30 cellular contexts compared by ENCODE assay signal in the genomic region with DNA sequence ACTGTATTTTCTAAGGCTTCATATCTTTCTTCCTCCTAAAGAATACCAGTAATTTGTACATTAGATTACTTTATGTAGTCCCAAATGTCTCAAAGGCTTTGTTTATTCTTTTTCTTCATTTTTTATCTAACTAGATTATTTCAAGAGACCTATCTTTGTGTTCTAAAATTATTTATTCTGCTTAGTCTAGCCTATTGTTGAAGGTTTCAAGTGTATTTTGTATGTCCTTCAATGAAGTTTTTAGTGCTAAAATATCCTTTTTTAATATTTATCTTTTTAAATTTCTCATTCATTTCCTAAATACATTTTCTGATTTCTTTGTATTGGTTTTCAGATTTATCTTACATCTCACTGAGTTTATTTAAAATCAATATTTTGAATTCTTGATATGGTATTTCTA. TPM values are rescaled to one million over a fixed set of nuclear protein-coding genes. Genes with fewer than 3 reads are reported as not detected.
DNase-seq lines count a peak whose midpoint lies in the region; ATAC-seq, FAIRE-seq and TF ChIP-seq lines count a peak whose summit lies in the region.
"Had no signal": no experiment of that assay in that cellular context is flagged by ENCODE, and none has a peak within 500 bp of the region (broad histone marks: within the 10 kb centered on the region; RNA-seq: fewer than 3 reads in every experiment).

No MANE protein-coding gene starts in this region.

- intact Hi-C loops in K562 (cut with micrococcal nuclease) (no loop called here), kidney (cut with DNase I) (no loop called here)

- no peak overlapping the region for H3K9ac ChIP-seq in K562 (ENCODE audit: insufficient read depth in 1 of 2, low read depth in 2 of 2, low read length in 2 of 2)
- no peak overlapping the region for H3K9ac ChIP-seq in kidney (ENCODE audit: low read length in 2 of 2)
- H3K9ac ChIP-seq: BLaER1 had no signal

- H3K4me2 ChIP-seq in K562 (ENCODE audit: insufficient read depth, low read length): no peak overlapping the region
- H3K4me2 ChIP-seq: BLaER1 had no signal

- H3K9me1 ChIP-seq in K562 (ENCODE audit: control insufficient read depth, insufficient read depth, low read length): no peaks in the 10 kb centered on the region

- POLR2A ChIA-PET in K562 (lab: Yijun Ruan, JAX): no interaction called here

- FAIRE-seq in A204.1 (lab: Jason Lieb, UNC) (peak; percentile 58), K562 (lab: Jason Lieb, UNC) (no peak), kidney (lab: Jason Lieb, UNC) (peak; percentile 6)
- FAIRE-seq: GM12878, GM12892, GM18507 had no signal

- TF ChIP-seq CTCF in K562 (IDR thresholded peaks at IDR 0.05 in 2 of 3, conservative IDR thresholded peaks at IDR 0.05 in 1 of 3; ENCODE audit: insufficient read depth in 2 of 3, low read depth in 1 of 3, low read length in 3 of 3) (no peak), kidney (IDR thresholded peaks at IDR 0.05; ENCODE audit: borderline replicate concordance, extremely low read depth, insufficient read depth) (no peak)

- no peaks in the 10 kb centered on the region for H3K36me3 Mint-ChIP-seq in stimulated activated memory B cell treated with anti-CD40 and anti-IgM and Interleukin-4, amounts not matched to agents 10 μg/mL and 1 μg/mL and 100 μg/mL, for 72 hours
- H3K36me3 Mint-ChIP-seq: CD14-positive monocyte; CD4-positive, CD25-positive, alpha-beta regulatory T cell; CD8-positive, alpha-beta memory T cell had no signal

- H3K4me3 Mint-ChIP-seq in stimulated activated memory B cell treated with anti-CD40 and anti-IgM and Interleukin-4, amounts not matched to agents 10 μg/mL and 1 μg/mL and 100 μg/mL, for 72 hours: no peak overlapping the region
- H3K4me3 Mint-ChIP-seq: CD14-positive monocyte; CD4-positive, alpha-beta memory T cell; CD8-positive, alpha-beta memory T cell had no signal

- H3K9me3 ChIP-seq in K562 (replicated peaks; ENCODE audit: control insufficient read depth, insufficient read depth, low read depth, low read length): peaks cover 4% of the 10 kb centered on the region
- H3K9me3 ChIP-seq in kidney (ENCODE audit: control insufficient read depth in 1 of 2, low read length in 2 of 2): peaks cover 3 to 12% of the 10 kb centered on the region in 2 donors
- H3K9me3 ChIP-seq: BE2C had no signal

- no peak overlapping the region for H2AFZ ChIP-seq in K562 (ENCODE audit: low read depth, low read length)

- no peaks in the 10 kb centered on the region for H3K27me3 ChIP-seq in K562 (ENCODE audit: control insufficient read depth in 2 of 2, insufficient read depth in 2 of 2, low read length in 2 of 2)
- H3K27me3 ChIP-seq: BE2C, BLaER1 had no signal

- CTCF ChIA-PET in K562 (lab: Yijun Ruan, JAX; ENCODE audit: low intra/inter-chr PET ratio): no interaction called here

- no peak overlapping the region for H3K4me3 ChIP-seq in K562
- no peak overlapping the region for H3K4me3 ChIP-seq in kidney (ENCODE audit: low read length in 2 of 2)
- H3K4me3 ChIP-seq: BLaER1, GM12878 had no signal

- no peaks in the 10 kb centered on the region for H4K20me1 ChIP-seq in K562 (replicated peaks; ENCODE audit: control insufficient read depth, insufficient read depth, low read length)
- H4K20me1 ChIP-seq: BLaER1 had no signal

- no peak overlapping the region for H3K27ac ChIP-seq in K562 (ENCODE audit: extremely low read depth, low read depth, low read length)
- no peak overlapping the region for H3K27ac ChIP-seq in kidney (ENCODE audit: low read depth in 2 of 2, low read length in 2 of 2)
- H3K27ac ChIP-seq: 22Rv1, BLaER1 had no signal

- no peaks in the 10 kb centered on the region for H3K36me3 ChIP-seq in K562 (ENCODE audit: control insufficient read depth, insufficient read depth, low read length)
- H3K36me3 ChIP-seq in kidney (ENCODE audit: control insufficient read depth in 1 of 2, insufficient read depth in 2 of 2, low read length in 2 of 2): no peaks in the 10 kb centered on the region
- H3K36me3 ChIP-seq: BE2C, BLaER1 had no signal

- TF ChIP-seq EP300 in K562 (IDR thresholded peaks at IDR 0.05; ENCODE audit: low read length): no peak

- no TSS peak for BruUV-seq in K562 (replicated peaks; lab: Mats Ljungman, UMichigan)

- TF ChIP-seq POLR2A in K562 (conservative IDR thresholded peaks at IDR 0.05): no peak

- no peak for TF ChIP-seq RAD21 in K562 (CRISPR knock-in tag; conservative IDR thresholded peaks at IDR 0.05 in 1 of 2, IDR thresholded peaks at IDR 0.05 in 1 of 2)

- no peak for DNase-seq in K562 (ENCODE audit: extremely low read depth in 1 of 4, low spot score in 3 of 4)
- DNase-seq in kidney: no peak
- no peak for DNase-seq in stimulated activated CD4-positive, alpha-beta T cell treated with anti-CD3 and anti-CD28 coated beads, Interleukin-4, amount 100 ng/mL, for 4 hours
- DNase-seq: ACHN; BE2C; C1 segment of cervical spinal cord; CD4-positive, alpha-beta memory T cell; CD4-positive, CD25-positive, alpha-beta regulatory T cell; CD8-positive, alpha-beta memory T cell; COR-L47; DMS 273 treated with DMSO at 0.1 percent for 48 hours; DMS153; DMS53; DMS79; DND-41; EL; GDM1 had no signal

- no peaks in the 10 kb centered on the region for H3K4me1 Mint-ChIP-seq in stimulated activated memory B cell treated with anti-CD40 and anti-IgM and Interleukin-4, amounts not matched to agents 10 μg/mL and 1 μg/mL and 100 μg/mL, for 72 hours
- H3K4me1 Mint-ChIP-seq: CD14-positive monocyte; CD4-positive, alpha-beta memory T cell; CD4-positive, CD25-positive, alpha-beta regulatory T cell; CD8-positive, alpha-beta memory T cell had no signal

- H3K27me3 Mint-ChIP-seq in stimulated activated memory B cell treated with anti-CD40 and anti-IgM and Interleukin-4, amounts not matched to agents 10 μg/mL and 1 μg/mL and 100 μg/mL, for 72 hours: peaks cover 22% of the 10 kb centered on the region

- in situ Hi-C loops in K562 (cut with MboI): no loop called here

- peaks cover 19% of the 10 kb centered on the region for H3K9me3 Mint-ChIP-seq in stimulated activated memory B cell treated with anti-CD40 and anti-IgM and Interleukin-4, amounts not matched to agents 10 μg/mL and 1 μg/mL and 100 μg/mL, for 72 hours

- no peaks in the 10 kb centered on the region for H3K4me1 ChIP-seq in K562 (replicated peaks in 1 of 2; ENCODE audit: control insufficient read depth in 2 of 2, insufficient read depth in 2 of 2, low read length in 2 of 2)
- no peaks in the 10 kb centered on the region for H3K4me1 ChIP-seq in kidney (ENCODE audit: control insufficient read depth in 1 of 2, insufficient read depth in 1 of 2, low read depth in 1 of 2, low read length in 2 of 2)
- H3K4me1 ChIP-seq: BE2C, BLaER1 had no signal

- no peaks in the 10 kb centered on the region for H3K79me2 ChIP-seq in K562 (ENCODE audit: control insufficient read depth, insufficient read depth, low read length)

- no peak for ATAC-seq in K562
- ATAC-seq in stimulated activated memory B cell treated with anti-CD40 and anti-IgM and Interleukin-4, amounts not matched to agents 10 μg/mL and 1 μg/mL and 100 μg/mL, for 72 hours: no peak
- ATAC-seq: GM12878 had no signal

- no peak overlapping the region for H3K27ac Mint-ChIP-seq in stimulated activated memory B cell treated with anti-CD40 and anti-IgM and Interleukin-4, amounts not matched to agents 10 μg/mL and 1 μg/mL and 100 μg/mL, for 72 hours
- H3K27ac Mint-ChIP-seq: CD14-positive monocyte; CD4-positive, alpha-beta memory T cell; CD4-positive, CD25-positive, alpha-beta regulatory T cell; CD8-positive, alpha-beta memory T cell had no signal

RNA-seq across cellular contexts. Expression of a gene that starts 25.8 kb away (rescaled TPM):
- total RNA-seq in K562 (2011; cell fraction: chromatin; rRNA removed; ENCODE audit: low replicate concordance): not detected in 2 replicates
- not detected in 2 replicates for total RNA-seq in K562 (2011; cell fraction: nucleolus; rRNA removed)
- total RNA-seq in K562 (2011; cell fraction: nucleoplasm; rRNA removed): not detected in 2 replicates
- total RNA-seq in K562 (2014; rRNA removed) (not detected in 2 replicates), K562 (2014; rRNA removed; fragmentation: Illumina TruSeq; extraction: Trizol) (not detected in 2 replicates), K562 (2015; rRNA removed; fragmentation: Illumina TruSeq; extraction: Trizol) (not detected in 2 replicates), K562 (2021) (not detected in 2 replicates), kidney (not detected)
- polyA plus RNA-seq in K562 (2011; rRNA removed) (not detected in 2 replicates), K562 (2014; fragmentation: Illumina TruSeq; extraction: Trizol) (not detected in 2 replicates), K562 (2014; fragmentation: Nextera tagmentation; extraction: Ambion mirVana) (not detected), K562 (2014; rRNA removed) (not detected in 2 replicates), kidney (ENCODE audit: insufficient read depth, low read depth, low replicate concordance) (not detected)
- polyA plus RNA-seq in K562 (2011; cell fraction: cytosol; rRNA removed): not detected in 2 replicates
- not detected in 2 replicates for polyA plus RNA-seq in K562 (2011; cell fraction: nucleus; rRNA removed)
- polyA plus RNA-seq in K562 (2012): not detected in 2 replicates
- 0.21 TPM in 1 of 2 replicates, not detected in the other for polyA minus RNA-seq in K562 (2011; rRNA and poly(A)+ RNA removed)
- polyA minus RNA-seq in K562 (2011; cell fraction: cytosol; rRNA and poly(A)+ RNA removed): not detected in 2 replicates
- not detected in 2 replicates for polyA minus RNA-seq in K562 (2011; cell fraction: nucleus; rRNA and poly(A)+ RNA removed)
- total RNA-seq: A172; A673; CD4-positive, alpha-beta memory T cell; CD4-positive, CD25-positive, alpha-beta regulatory T cell; CD8-positive, alpha-beta memory T cell; Daoy; G401; GM12878 had no signal
- polyA plus RNA-seq: AG04450; CD14-positive monocyte; CD4-positive, alpha-beta memory T cell; CD4-positive, CD25-positive, alpha-beta regulatory T cell; CD8-positive, alpha-beta memory T cell; GM12878 had no signal

RNA-seq across cellular contexts. Expression of a gene that starts 26.2 kb away (rescaled TPM):
- not detected in 2 replicates for total RNA-seq in K562 (2011; cell fraction: chromatin; rRNA removed; ENCODE audit: low replicate concordance)
- total RNA-seq in K562 (2011; cell fraction: nucleolus; rRNA removed): not detected in 2 replicates
- not detected in 2 replicates for total RNA-seq in K562 (2011; cell fraction: nucleoplasm; rRNA removed)
- total RNA-seq in K562 (2014; rRNA removed) (not detected in 2 replicates), K562 (2014; rRNA removed; fragmentation: Illumina TruSeq; extraction: Trizol) (not detected in 2 replicates), K562 (2015; rRNA removed; fragmentation: Illumina TruSeq; extraction: Trizol) (not detected in 2 replicates), K562 (2021) (not detected in 2 replicates), kidney (not detected)
- polyA plus RNA-seq in K562 (2011; rRNA removed) (not detected in 2 replicates), K562 (2014; fragmentation: Illumina TruSeq; extraction: Trizol) (not detected in 2 replicates), K562 (2014; fragmentation: Nextera tagmentation; extraction: Ambion mirVana) (not detected), K562 (2014; rRNA removed) (not detected in 2 replicates), kidney (ENCODE audit: insufficient read depth, low read depth, low replicate concordance) (not detected)
- not detected in 2 replicates for polyA plus RNA-seq in K562 (2011; cell fraction: cytosol; rRNA removed)
- not detected in 2 replicates for polyA plus RNA-seq in K562 (2011; cell fraction: nucleus; rRNA removed)
- polyA plus RNA-seq in K562 (2012): not detected in 2 replicates
- polyA minus RNA-seq in K562 (2011; rRNA and poly(A)+ RNA removed): not detected in 2 replicates
- polyA minus RNA-seq in K562 (2011; cell fraction: cytosol; rRNA and poly(A)+ RNA removed): not detected in 2 replicates
- not detected in 2 replicates for polyA minus RNA-seq in K562 (2011; cell fraction: nucleus; rRNA and poly(A)+ RNA removed)
- total RNA-seq: A172; A673; CD4-positive, alpha-beta memory T cell; CD4-positive, CD25-positive, alpha-beta regulatory T cell; CD8-positive, alpha-beta memory T cell; Daoy; G401; GM12878 had no signal
- polyA plus RNA-seq: AG04450; CD14-positive monocyte; CD4-positive, alpha-beta memory T cell; CD4-positive, CD25-positive, alpha-beta regulatory T cell; CD8-positive, alpha-beta memory T cell had no signal

RNA-seq across cellular contexts. Expression of a gene that starts 53.9 kb away (rescaled TPM):
- total RNA-seq in K562 (2011; cell fraction: chromatin; rRNA removed; ENCODE audit: low replicate concordance): not detected in 2 replicates
- not detected in 2 replicates for total RNA-seq in K562 (2011; cell fraction: nucleolus; rRNA removed)
- not detected in 2 replicates for total RNA-seq in K562 (2011; cell fraction: nucleoplasm; rRNA removed)
- total RNA-seq in K562 (2014; rRNA removed) (not detected in 2 replicates), K562 (2014; rRNA removed; fragmentation: Illumina TruSeq; extraction: Trizol) (not detected in 2 replicates), K562 (2015; rRNA removed; fragmentation: Illumina TruSeq; extraction: Trizol) (not detected in 2 replicates), K562 (2021) (not detected in 2 replicates), kidney (not detected)
- polyA plus RNA-seq in K562 (2011; rRNA removed) (not detected in 2 replicates), K562 (2014; fragmentation: Illumina TruSeq; extraction: Trizol) (not detected in 2 replicates), K562 (2014; fragmentation: Nextera tagmentation; extraction: Ambion mirVana) (not detected), K562 (2014; rRNA removed) (not detected in 2 replicates), kidney (ENCODE audit: insufficient read depth, low read depth, low replicate concordance) (not detected)
- polyA plus RNA-seq in K562 (2011; cell fraction: cytosol; rRNA removed): not detected in 2 replicates
- not detected in 2 replicates for polyA plus RNA-seq in K562 (2011; cell fraction: nucleus; rRNA removed)
- polyA plus RNA-seq in K562 (2012): not detected in 2 replicates
- not detected in 2 replicates for polyA minus RNA-seq in K562 (2011; rRNA and poly(A)+ RNA removed)
- not detected in 2 replicates for polyA minus RNA-seq in K562 (2011; cell fraction: cytosol; rRNA and poly(A)+ RNA removed)
- not detected in 2 replicates for polyA minus RNA-seq in K562 (2011; cell fraction: nucleus; rRNA and poly(A)+ RNA removed)
- total RNA-seq: A172; A673; CD4-positive, alpha-beta memory T cell; CD4-positive, CD25-positive, alpha-beta regulatory T cell; CD8-positive, alpha-beta memory T cell; Daoy; G401; GM12878 had no signal
- polyA plus RNA-seq: AG04450; CD14-positive monocyte; CD4-positive, alpha-beta memory T cell; CD4-positive, CD25-positive, alpha-beta regulatory T cell; CD8-positive, alpha-beta memory T cell; GM12878 had no signal

RNA-seq across cellular contexts. Expression of a gene that starts 59.0 kb away (rescaled TPM):
- total RNA-seq in K562 (2011; cell fraction: chromatin; rRNA removed; ENCODE audit: low replicate concordance): not detected in 2 replicates
- not detected in 2 replicates for total RNA-seq in K562 (2011; cell fraction: nucleolus; rRNA removed)
- total RNA-seq in K562 (2011; cell fraction: nucleoplasm; rRNA removed): not detected in 2 replicates
- total RNA-seq in K562 (2014; rRNA removed) (not detected in 2 replicates), K562 (2014; rRNA removed; fragmentation: Illumina TruSeq; extraction: Trizol) (not detected in 2 replicates), K562 (2015; rRNA removed; fragmentation: Illumina TruSeq; extraction: Trizol) (not detected in 2 replicates), K562 (2021) (not detected in 2 replicates), kidney (not detected)
- polyA plus RNA-seq in K562 (2011; rRNA removed) (not detected in 2 replicates), K562 (2014; fragmentation: Illumina TruSeq; extraction: Trizol) (not detected in 2 replicates), K562 (2014; fragmentation: Nextera tagmentation; extraction: Ambion mirVana) (not detected), K562 (2014; rRNA removed) (not detected in 2 replicates), kidney (ENCODE audit: insufficient read depth, low read depth, low replicate concordance) (not detected)
- polyA plus RNA-seq in K562 (2011; cell fraction: cytosol; rRNA removed): not detected in 2 replicates
- not detected in 2 replicates for polyA plus RNA-seq in K562 (2011; cell fraction: nucleus; rRNA removed)
- polyA plus RNA-seq in K562 (2012): not detected in 2 replicates
- not detected in 2 replicates for polyA minus RNA-seq in K562 (2011; rRNA and poly(A)+ RNA removed)
- polyA minus RNA-seq in K562 (2011; cell fraction: cytosol; rRNA and poly(A)+ RNA removed): not detected in 2 replicates
- polyA minus RNA-seq in K562 (2011; cell fraction: nucleus; rRNA and poly(A)+ RNA removed): not detected in 2 replicates
- total RNA-seq: A172; A673; CD4-positive, alpha-beta memory T cell; CD4-positive, CD25-positive, alpha-beta regulatory T cell; CD8-positive, alpha-beta memory T cell; Daoy; G401; GM12878 had no signal
- polyA plus RNA-seq: AG04450; CD14-positive monocyte; CD4-positive, alpha-beta memory T cell; CD4-positive, CD25-positive, alpha-beta regulatory T cell; CD8-positive, alpha-beta memory T cell; GM12878 had no signal
